Comparison of ENCODE assay signal across 13 cellular contexts in genomic region chr22:35307372-35307771, GRCh38. TPM values are rescaled to one million over a fixed set of nuclear protein-coding genes. Genes with fewer than 3 reads are reported as not detected.
DNase-seq lines count a peak whose midpoint lies in the region; ATAC-seq and TF ChIP-seq lines count a peak whose summit lies in the region.
"Had no signal": no experiment of that assay in that cellular context is flagged by ENCODE, and none has a peak within 500 bp of the region (broad histone marks: within the 10 kb centered on the region; RNA-seq: fewer than 3 reads in every experiment).

No MANE protein-coding gene starts in this region.

- ATAC-seq in GM18498 (IDR thresholded peaks at IDR 0.05; ENCODE audit: unreplicated experiment) (no peak), HG03520 (IDR thresholded peaks at IDR 0.05; ENCODE audit: unreplicated experiment) (no peak)
- ATAC-seq: activated naive CD4-positive, alpha-beta T cell treated with anti-CD3 and anti-CD28 coated beads, Interleukin-2, amount 50 U/mL, for 72 hours had no signal

- peaks cover 0 to 1% (median 0%) of the 10 kb centered on the region in 8 donors for H3K9me3 Mint-ChIP-seq in CD4-positive, alpha-beta memory T cell
- H3K9me3 Mint-ChIP-seq in chondrocyte (ENCODE audit: low read depth): no peaks in the 10 kb centered on the region
- H3K9me3 Mint-ChIP-seq: activated naive CD4-positive, alpha-beta T cell treated with anti-CD3 and anti-CD28 coated beads, Interleukin-2, amount 50 U/mL, for 72 hours; naive B cell had no signal

- H3K36me3 Mint-ChIP-seq in CD4-positive, alpha-beta memory T cell: peaks cover 13 to 21% of the 10 kb centered on the region in 2 donors
- H3K36me3 Mint-ChIP-seq in chondrocyte (ENCODE audit: low read depth): peaks cover 1% of the 10 kb centered on the region
- H3K36me3 Mint-ChIP-seq: activated naive CD4-positive, alpha-beta T cell treated with anti-CD3 and anti-CD28 coated beads, Interleukin-2, amount 50 U/mL, for 72 hours; naive B cell had no signal

- no peak for DNase-seq in CD4-positive, alpha-beta memory T cell
- DNase-seq in chondrocyte (ENCODE audit: low spot score) (no peak), trophoblast cell (no peak), HuH-7.5 (ENCODE audit: low spot score) (no peak)
- DNase-seq: activated CD4-positive, alpha-beta T cell treated with anti-CD3 and anti-CD28 coated beads, Interleukin-2, amount 50 U/mL, for 48 hours; islet precursor cell; naive B cell; NCI-H1105; NCI-H526 had no signal

- no peak overlapping the region for H2BK12ac ChIP-seq in trophoblast cell (ENCODE audit: low read length)

- no CpG with 5 or more reads among the region's 9 CpGs for WGBS in trophoblast cell (ENCODE audit: extremely low coverage, insufficient coverage, insufficient read length)

- peaks cover 7% of the 10 kb centered on the region for H3K79me2 ChIP-seq in trophoblast cell (ENCODE audit: control insufficient read depth, insufficient read depth, low read length, poor library complexity)

- no peak overlapping the region for H4K12ac ChIP-seq in trophoblast cell (ENCODE audit: low read depth, low read length)

- intact Hi-C loops in CD4-positive, alpha-beta memory T cell (cut with micrococcal nuclease): loop anchor here (10.0 kb wide), 1 partner anchor 1467 kb away; the partner anchor contains the start of gene IFT27

- H3K27me3 ChIP-seq in BLaER1 treated with 17β-estradiol and CSF1 and Interleukin-3, amounts not matched to agents 10 nM and 100 nM: no peaks in the 10 kb centered on the region
- no peaks in the 10 kb centered on the region for H3K27me3 ChIP-seq in CD4-positive, alpha-beta memory T cell (ENCODE audit: insufficient read depth, low read length)
- H3K27me3 ChIP-seq in trophoblast cell (ENCODE audit: insufficient read depth, low read length): no peaks in the 10 kb centered on the region

- H3K14ac ChIP-seq in trophoblast cell (ENCODE audit: low read length): no peak overlapping the region

- H2AK5ac ChIP-seq in trophoblast cell (ENCODE audit: low read length): no peak overlapping the region

- TF ChIP-seq CTCF in chondrocyte (IDR thresholded peaks at IDR 0.05): no peak

- H3K4me1 ChIP-seq in BLaER1 treated with 17β-estradiol and CSF1 and Interleukin-3, amounts not matched to agents 10 nM and 100 nM: peaks cover 87 to 100% (median 99%) of the 10 kb centered on the region in 10 experiments
- peaks cover 70% of the 10 kb centered on the region for H3K4me1 ChIP-seq in CD4-positive, alpha-beta memory T cell (ENCODE audit: insufficient read depth, low read length)
- H3K4me1 ChIP-seq in trophoblast cell (ENCODE audit: control insufficient read depth in 1 of 2, insufficient read depth in 2 of 2, low read length in 2 of 2): peaks cover 17 to 27% of the 10 kb centered on the region in 2 experiments

- peak overlapping the region in 3 of 11 experiments; percentile 3 to 49 (median 35); a peak in 6 of 22 replicates for H3K27ac ChIP-seq in BLaER1 treated with 17β-estradiol and CSF1 and Interleukin-3, amounts not matched to agents 10 nM and 100 nM
- no peak overlapping the region for H3K27ac ChIP-seq in CD4-positive, alpha-beta memory T cell (ENCODE audit: low read depth, low read length)
- H3K27ac ChIP-seq in trophoblast cell (ENCODE audit: low read depth, low read length): no peak overlapping the region

- H4K20me1 ChIP-seq in BLaER1 treated with 17β-estradiol and CSF1 and Interleukin-3, amounts not matched to agents 10 nM and 100 nM: peaks cover 17 to 95% (median 41%) of the 10 kb centered on the region in 11 experiments; a peak in 20 of 22 replicates

- no peaks in the 10 kb centered on the region for H3K79me1 ChIP-seq in trophoblast cell (ENCODE audit: low read length)

- no peak overlapping the region for H3K18ac ChIP-seq in trophoblast cell (ENCODE audit: low read length)

- CTCF ChIA-PET in CD4-positive, alpha-beta memory T cell (lab: Charles Lee; ENCODE audit: partially characterized antibody): interaction anchor here (1.8 to 2.4 kb wide), 3 partner anchors 23 to 44 kb away, joined by 7 to 12 read pairs (median 9); no protein-coding TSS in a partner anchor

- no peaks in the 10 kb centered on the region for H3K27me3 Mint-ChIP-seq in CD4-positive, alpha-beta memory T cell
- H3K27me3 Mint-ChIP-seq in chondrocyte (ENCODE audit: low read depth): no peaks in the 10 kb centered on the region
- H3K27me3 Mint-ChIP-seq: naive B cell had no signal

- H3K9me3 ChIP-seq in BLaER1 treated with 17β-estradiol and CSF1 and Interleukin-3, amounts not matched to agents 10 nM and 100 nM (replicated peaks in 1 of 11): no peaks in the 10 kb centered on the region
- no peaks in the 10 kb centered on the region for H3K9me3 ChIP-seq in CD4-positive, alpha-beta memory T cell (ENCODE audit: control insufficient read depth in 1 of 2, low read length in 2 of 2)
- no peaks in the 10 kb centered on the region for H3K9me3 ChIP-seq in trophoblast cell (ENCODE audit: insufficient read depth, low read depth, low read length)

- POLR2A ChIA-PET in CD4-positive, alpha-beta memory T cell (lab: Charles Lee; ENCODE audit: partially characterized antibody): interaction anchor here (0.9 to 4.6 kb wide), 4 partner anchors 8 to 341 kb away, joined by 3 to 24 read pairs (median 8); partner anchors contain the start of genes APOL6 and HMGXB4

- H2BK120ac ChIP-seq in trophoblast cell (ENCODE audit: insufficient read depth, low read length, poor library complexity): no peak overlapping the region

- no peak overlapping the region for H3K4ac ChIP-seq in trophoblast cell (ENCODE audit: low read depth, low read length)

- no peak overlapping the region for H2BK5ac ChIP-seq in trophoblast cell (ENCODE audit: low read depth, low read length, poor library complexity)

- peak overlapping the region; percentile 76 to 99 (median 88) for H3K4me2 ChIP-seq in BLaER1 treated with 17β-estradiol and CSF1 and Interleukin-3, amounts not matched to agents 10 nM and 100 nM
- H3K4me2 ChIP-seq in trophoblast cell (ENCODE audit: low read length): no peak overlapping the region

- peak overlapping the region; percentile 77 to 88 (median 87) for H3K27ac Mint-ChIP-seq in CD4-positive, alpha-beta memory T cell
- peak overlapping the region; percentile 66 for H3K27ac Mint-ChIP-seq in chondrocyte (ENCODE audit: unreplicated experiment)

- H4K8ac ChIP-seq in trophoblast cell (ENCODE audit: low read depth, low read length): peak overlapping the region; percentile 1

- peak overlapping the region in 4 of 8 donors; percentile 64 to 80 (median 72) for H3K4me3 Mint-ChIP-seq in CD4-positive, alpha-beta memory T cell
- H3K4me3 Mint-ChIP-seq in chondrocyte (ENCODE audit: unreplicated experiment): no peak overlapping the region

- H3K4me1 Mint-ChIP-seq in CD4-positive, alpha-beta memory T cell: peaks cover 58 to 95% (median 79%) of the 10 kb centered on the region in 4 donors
- H3K4me1 Mint-ChIP-seq in chondrocyte (ENCODE audit: low read depth): peaks cover 41% of the 10 kb centered on the region

- H3K23ac ChIP-seq in trophoblast cell (ENCODE audit: low read length): no peak overlapping the region

- no peak overlapping the region for H4K91ac ChIP-seq in trophoblast cell (ENCODE audit: low read depth, low read length)

- H3K4me3 ChIP-seq in BLaER1 treated with 17β-estradiol and CSF1 and Interleukin-3, amounts not matched to agents 10 nM and 100 nM: peak overlapping the region in 1 of 10 experiments; percentile 6; a peak in 2 of 20 replicates
- H3K4me3 ChIP-seq in CD4-positive, alpha-beta memory T cell (ENCODE audit: low read length in 2 of 2): no peak overlapping the region
- no peak overlapping the region for H3K4me3 ChIP-seq in trophoblast cell (ENCODE audit: low read depth, low read length)

- H3K9ac ChIP-seq in BLaER1 treated with 17β-estradiol and CSF1 and Interleukin-3, amounts not matched to agents 10 nM and 100 nM: peak overlapping the region in 4 of 11 experiments; percentile 19 to 54 (median 22); a peak in 4 of 22 replicates
- H3K9ac ChIP-seq in trophoblast cell (ENCODE audit: low read length): no peak overlapping the region

- H3K36me3 ChIP-seq in BLaER1 treated with 17β-estradiol and CSF1 and Interleukin-3, amounts not matched to agents 10 nM and 100 nM: peaks cover 0 to 37% (median 0%) of the 10 kb centered on the region in 11 experiments; a peak in 7 of 22 replicates
- no peaks in the 10 kb centered on the region for H3K36me3 ChIP-seq in CD4-positive, alpha-beta memory T cell (ENCODE audit: insufficient read depth, low read length)
- peaks cover 2 to 8% of the 10 kb centered on the region in 2 experiments for H3K36me3 ChIP-seq in trophoblast cell (ENCODE audit: control insufficient read depth in 1 of 2, insufficient read depth in 2 of 2, low read length in 2 of 2)

- peak overlapping the region; percentile 23 for H2AFZ ChIP-seq in trophoblast cell (ENCODE audit: insufficient read depth, low read length, poor library complexity)

RNA-seq across cellular contexts. Expression of gene TOM1, which starts 7.7 kb away (rescaled TPM):
- 10 to 100 TPM; 76.1 to 82.2 TPM for total RNA-seq in CD4-positive, alpha-beta memory T cell
- polyA plus RNA-seq in CD4-positive, alpha-beta memory T cell: 10 to 100 TPM; 55.7 to 56.0 TPM
- total RNA-seq in chondrocyte: 40.3 to 52.8 TPM (median 47.9 TPM) in 3 replicates
- polyA plus RNA-seq in trophoblast cell (2013): 41.6 and 45.0 TPM in 2 replicates

RNA-seq across cellular contexts. Expression of gene HMGXB4, which starts 50.1 kb away (rescaled TPM):
- total RNA-seq in CD4-positive, alpha-beta memory T cell: 10 to 100 TPM; 22.1 to 25.3 TPM
- polyA plus RNA-seq in CD4-positive, alpha-beta memory T cell: 10 to 100 TPM in 1 of 2 donors, 1 to 10 TPM in 1; 8.7 to 13.0 TPM
- 18.0 to 22.1 TPM (median 18.9 TPM) in 3 replicates for total RNA-seq in chondrocyte
- polyA plus RNA-seq in trophoblast cell (2013): 22.9 and 23.8 TPM in 2 replicates
